In the genomic region with DNA sequence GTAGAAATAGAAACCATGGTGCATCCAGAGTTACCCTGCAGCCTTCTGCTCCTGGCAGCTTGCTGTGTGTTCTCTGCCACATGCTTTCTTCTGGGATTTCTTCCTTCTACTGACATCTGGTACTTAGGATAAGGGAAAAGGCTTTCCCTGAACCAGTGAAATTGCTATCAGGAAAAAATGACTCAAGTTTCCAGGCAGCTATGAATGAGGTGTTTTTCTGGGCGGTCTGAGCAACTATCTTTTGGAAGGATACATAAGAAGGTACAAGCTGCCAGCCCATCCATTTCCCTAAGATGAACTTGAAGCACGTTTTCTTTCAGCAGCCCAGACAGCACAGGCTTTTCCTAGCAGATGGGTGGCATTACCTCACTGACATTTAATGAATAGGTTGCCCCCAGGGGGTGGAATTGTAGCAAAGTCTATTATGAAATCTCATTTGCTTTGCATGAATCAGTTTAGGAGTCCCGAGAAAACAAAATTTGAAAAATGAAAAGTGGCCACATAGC, we compare ENCODE assay signal across 10 cellular contexts.
DNase-seq lines count a peak whose midpoint lies in the region; ATAC-seq and TF ChIP-seq lines count a peak whose summit lies in the region.
"Had no signal": no experiment of that assay in that cellular context is flagged by ENCODE, and none has a peak within 500 bp of the region (broad histone marks: within the 10 kb centered on the region; RNA-seq: fewer than 3 reads in every experiment).

No MANE protein-coding gene starts in this region.

- H3K4me1 Mint-ChIP-seq in activated B cell treated with CpG ODN at 0.5 μM for 24 hours (peaks cover 85% of the 10 kb centered on the region), WTC11 (peaks cover 69% of the 10 kb centered on the region)

- H3K9me3 Mint-ChIP-seq in activated B cell treated with CpG ODN at 0.5 μM for 24 hours (no peaks in the 10 kb centered on the region), WTC11 (no peaks in the 10 kb centered on the region)

- TF ChIP-seq CTCF in activated B cell treated with CpG ODN at 0.5 μM for 24 hours (IDR thresholded peaks at IDR 0.05) = no peak
- no peak for TF ChIP-seq CTCF in WTC11 (IDR thresholded peaks at IDR 0.05)

- no peak for ATAC-seq in activated B cell treated with CpG ODN at 0.5 μM for 24 hours (ENCODE audit: low read depth)
- ATAC-seq in HG03095 (IDR thresholded peaks at IDR 0.05; ENCODE audit: unreplicated experiment) = no peak
- ATAC-seq in WTC11 = no peak
- ATAC-seq in GM19463 (IDR thresholded peaks at IDR 0.05; ENCODE audit: unreplicated experiment) = no peak

- no peaks in the 10 kb centered on the region for H3K27me3 Mint-ChIP-seq in activated B cell treated with CpG ODN at 0.5 μM for 24 hours
- H3K27me3 Mint-ChIP-seq in WTC11 (ENCODE audit: low read depth) = no peaks in the 10 kb centered on the region

- DNase-seq in AG20443 (ENCODE audit: low spot score) (peak; percentile 49), MV-4-11 (lab: John Stamatoyannopoulos, UW) (peak; percentile 34), activated B cell treated with CpG ODN at 0.5 μM for 24 hours (no peak), iris pigment epithelial cell (ENCODE audit: low read depth) (peak; percentile 78), islet precursor cell (no peak), WTC11 (ENCODE audit: low spot score) (no peak)
- DNase-seq: DMS53, H7 had no signal

- POLR2A ChIA-PET in activated B cell treated with CpG ODN at 0.5 μM for 24 hours (lab: Charles Lee) (interaction anchor here (1.1 to 1.4 kb wide), 4 partner anchors 9 to 192 kb away, joined by 3 read pairs; no protein-coding TSS in a partner anchor), WTC11 (lab: Charles Lee) (no interaction called here)

- H3K4me3 Mint-ChIP-seq in activated B cell treated with CpG ODN at 0.5 μM for 24 hours (no peak overlapping the region), WTC11 (no peak overlapping the region)

- H3K27ac Mint-ChIP-seq in activated B cell treated with CpG ODN at 0.5 μM for 24 hours (peak overlapping the region; percentile 41), WTC11 (no peak overlapping the region)

- H3K36me3 Mint-ChIP-seq in activated B cell treated with CpG ODN at 0.5 μM for 24 hours (ENCODE audit: low read depth) = peaks cover 63% of the 10 kb centered on the region
- H3K36me3 Mint-ChIP-seq in WTC11 = no peaks in the 10 kb centered on the region

- CTCF ChIA-PET in activated B cell treated with CpG ODN at 0.5 μM for 24 hours (lab: Charles Lee) = interaction anchor here (1.0 to 1.2 kb wide), 2 partner anchors 192 to 193 kb away, joined by 3 to 4 read pairs; no protein-coding TSS in a partner anchor
- CTCF ChIA-PET in WTC11 (lab: Charles Lee) = interaction anchor here (1.0 kb wide), 1 partner anchor 31 kb away, joined by 3 read pairs; no protein-coding TSS in a partner anchor

- intact Hi-C loops in activated B cell treated with CpG ODN at 0.5 μM for 24 hours (cut with micrococcal nuclease) = loop anchor here (1.0 kb wide), 1 partner anchor 20 kb away; no protein-coding TSS in a partner anchor

TF ChIP-seq in WTC11, 78 proteins besides CTCF, POLR2A, EP300 and RAD21:
- TF ChIP-seq ZNF232 (CRISPR knock-in tag; IDR thresholded peaks at IDR 0.05) = no peak
- TF ChIP-seq, protein P1, sequence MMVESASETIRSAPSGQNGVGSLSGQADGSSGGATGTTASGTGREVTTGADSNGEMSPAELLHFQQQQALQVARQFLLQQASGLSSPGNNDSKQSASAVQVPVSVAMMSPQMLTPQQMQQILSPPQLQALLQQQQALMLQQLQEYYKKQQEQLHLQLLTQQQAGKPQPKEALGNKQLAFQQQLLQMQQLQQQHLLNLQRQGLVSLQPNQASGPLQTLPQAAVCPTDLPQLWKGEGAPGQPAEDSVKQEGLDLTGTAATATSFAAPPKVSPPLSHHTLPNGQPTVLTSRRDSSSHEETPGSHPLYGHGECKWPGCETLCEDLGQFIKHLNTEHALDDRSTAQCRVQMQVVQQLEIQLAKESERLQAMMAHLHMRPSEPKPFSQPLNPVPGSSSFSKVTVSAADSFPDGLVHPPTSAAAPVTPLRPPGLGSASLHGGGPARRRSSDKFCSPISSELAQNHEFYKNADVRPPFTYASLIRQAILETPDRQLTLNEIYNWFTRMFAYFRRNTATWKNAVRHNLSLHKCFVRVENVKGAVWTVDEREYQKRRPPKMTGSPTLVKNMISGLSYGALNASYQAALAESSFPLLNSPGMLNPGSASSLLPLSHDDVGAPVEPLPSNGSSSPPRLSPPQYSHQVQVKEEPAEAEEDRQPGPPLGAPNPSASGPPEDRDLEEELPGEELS (CRISPR knock-in tag; IDR thresholded peaks at IDR 0.05) = no peak
- TF ChIP-seq, protein P2, sequence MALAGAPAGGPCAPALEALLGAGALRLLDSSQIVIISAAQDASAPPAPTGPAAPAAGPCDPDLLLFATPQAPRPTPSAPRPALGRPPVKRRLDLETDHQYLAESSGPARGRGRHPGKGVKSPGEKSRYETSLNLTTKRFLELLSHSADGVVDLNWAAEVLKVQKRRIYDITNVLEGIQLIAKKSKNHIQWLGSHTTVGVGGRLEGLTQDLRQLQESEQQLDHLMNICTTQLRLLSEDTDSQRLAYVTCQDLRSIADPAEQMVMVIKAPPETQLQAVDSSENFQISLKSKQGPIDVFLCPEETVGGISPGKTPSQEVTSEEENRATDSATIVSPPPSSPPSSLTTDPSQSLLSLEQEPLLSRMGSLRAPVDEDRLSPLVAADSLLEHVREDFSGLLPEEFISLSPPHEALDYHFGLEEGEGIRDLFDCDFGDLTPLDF (CRISPR knock-in tag; IDR thresholded peaks at IDR 0.05) = no peak
- no peak for TF ChIP-seq HMGA2 (CRISPR knock-in tag; IDR thresholded peaks at IDR 0.05)
- TF ChIP-seq, protein P3, sequence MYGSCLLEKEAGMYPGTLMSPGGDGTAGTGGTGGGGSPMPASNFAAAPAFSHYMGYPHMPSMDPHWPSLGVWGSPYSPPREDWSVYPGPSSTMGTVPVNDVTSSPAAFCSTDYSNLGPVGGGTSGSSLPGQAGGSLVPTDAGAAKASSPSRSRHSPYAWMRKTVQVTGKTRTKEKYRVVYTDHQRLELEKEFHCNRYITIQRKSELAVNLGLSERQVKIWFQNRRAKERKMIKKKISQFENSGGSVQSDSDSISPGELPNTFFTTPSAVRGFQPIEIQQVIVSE (CRISPR knock-in tag; IDR thresholded peaks at IDR 0.05; ENCODE audit: borderline replicate concordance) = no peak

Comparison
In these comparisons a context has a peak if more than half of its experiments do, and no peak if none do; other contexts are left out.
1. DNase-seq: peak in AG20443 (single experiment), MV-4-11 (single experiment) and iris pigment epithelial cell (single experiment); none in activated B cell treated with CpG ODN at 0.5 μM for 24 hours (single experiment), islet precursor cell (single experiment) and WTC11 (single experiment).